Comparison of ENCODE assay signal across 1 cellular context in genomic region chr14:24188251-24189058, GRCh38.
A peak's percentile ranks its signal among the peaks of the same experiment; 100 is the strongest.
TF ChIP-seq lines count a peak whose summit lies in the region.

A gene with protein sequence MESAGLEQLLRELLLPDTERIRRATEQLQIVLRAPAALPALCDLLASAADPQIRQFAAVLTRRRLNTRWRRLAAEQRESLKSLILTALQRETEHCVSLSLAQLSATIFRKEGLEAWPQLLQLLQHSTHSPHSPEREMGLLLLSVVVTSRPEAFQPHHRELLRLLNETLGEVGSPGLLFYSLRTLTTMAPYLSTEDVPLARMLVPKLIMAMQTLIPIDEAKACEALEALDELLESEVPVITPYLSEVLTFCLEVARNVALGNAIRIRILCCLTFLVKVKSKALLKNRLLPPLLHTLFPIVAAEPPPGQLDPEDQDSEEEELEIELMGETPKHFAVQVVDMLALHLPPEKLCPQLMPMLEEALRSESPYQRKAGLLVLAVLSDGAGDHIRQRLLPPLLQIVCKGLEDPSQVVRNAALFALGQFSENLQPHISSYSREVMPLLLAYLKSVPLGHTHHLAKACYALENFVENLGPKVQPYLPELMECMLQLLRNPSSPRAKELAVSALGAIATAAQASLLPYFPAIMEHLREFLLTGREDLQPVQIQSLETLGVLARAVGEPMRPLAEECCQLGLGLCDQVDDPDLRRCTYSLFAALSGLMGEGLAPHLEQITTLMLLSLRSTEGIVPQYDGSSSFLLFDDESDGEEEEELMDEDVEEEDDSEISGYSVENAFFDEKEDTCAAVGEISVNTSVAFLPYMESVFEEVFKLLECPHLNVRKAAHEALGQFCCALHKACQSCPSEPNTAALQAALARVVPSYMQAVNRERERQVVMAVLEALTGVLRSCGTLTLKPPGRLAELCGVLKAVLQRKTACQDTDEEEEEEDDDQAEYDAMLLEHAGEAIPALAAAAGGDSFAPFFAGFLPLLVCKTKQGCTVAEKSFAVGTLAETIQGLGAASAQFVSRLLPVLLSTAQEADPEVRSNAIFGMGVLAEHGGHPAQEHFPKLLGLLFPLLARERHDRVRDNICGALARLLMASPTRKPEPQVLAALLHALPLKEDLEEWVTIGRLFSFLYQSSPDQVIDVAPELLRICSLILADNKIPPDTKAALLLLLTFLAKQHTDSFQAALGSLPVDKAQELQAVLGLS (minus strand): TSS chr14:24188816. CDS start chr14:24188787, 29 bp downstream.

TF ChIP-seq in SK-N-SH, 30 proteins besides CTCF, POLR2A, EP300 and RAD21 (continued from another document):
- TF ChIP-seq PBX3 (IDR thresholded peaks at IDR 0.05) (peak; percentile 67), TEAD4 (IDR thresholded peaks at IDR 0.05; ENCODE audit: borderline replicate concordance, insufficient read depth) (0 out of 2 replicates have a peak, but pooled peaks have one; percentile 13), GABPA (IDR thresholded peaks at IDR 0.05; ENCODE audit: low read depth) (peak; percentile 97), MEF2A (IDR thresholded peaks at IDR 0.05; ENCODE audit: borderline replicate concordance, low read depth) (no peak), RCOR1 (IDR thresholded peaks at IDR 0.05; ENCODE audit: low read length) (peak; percentile 44; the same call in 1 of the 2 replicates)
- TF ChIP-seq, protein P1, sequence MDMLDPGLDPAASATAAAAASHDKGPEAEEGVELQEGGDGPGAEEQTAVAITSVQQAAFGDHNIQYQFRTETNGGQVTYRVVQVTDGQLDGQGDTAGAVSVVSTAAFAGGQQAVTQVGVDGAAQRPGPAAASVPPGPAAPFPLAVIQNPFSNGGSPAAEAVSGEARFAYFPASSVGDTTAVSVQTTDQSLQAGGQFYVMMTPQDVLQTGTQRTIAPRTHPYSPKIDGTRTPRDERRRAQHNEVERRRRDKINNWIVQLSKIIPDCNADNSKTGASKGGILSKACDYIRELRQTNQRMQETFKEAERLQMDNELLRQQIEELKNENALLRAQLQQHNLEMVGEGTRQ (IDR thresholded peaks at IDR 0.05; ENCODE audit: borderline replicate concordance, low read depth, low read length): peak; percentile 52; the same call in 1 of the 2 replicates
